In the genomic region with DNA sequence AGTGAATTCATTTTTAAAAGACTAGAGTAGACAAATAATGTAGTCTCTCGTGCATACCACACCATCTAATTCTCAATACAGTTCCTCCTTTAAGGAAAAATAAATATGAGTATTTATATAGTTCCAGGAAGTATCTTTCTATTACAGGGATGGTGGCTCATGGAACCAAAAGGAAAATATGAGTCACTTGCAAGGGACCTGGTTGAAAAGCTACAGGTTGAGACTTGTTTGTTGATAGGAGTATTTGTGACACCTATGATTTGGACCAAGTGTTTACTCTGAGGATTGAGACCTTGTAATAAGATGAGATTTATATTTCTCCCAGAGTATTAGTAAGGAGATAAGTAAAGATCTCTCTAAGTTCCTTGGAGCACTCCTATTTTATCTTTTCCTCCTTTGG, we compare ENCODE assay signal across 18 cellular contexts.
A peak's percentile ranks its signal among the peaks of the same experiment; 100 is the strongest.
DNase-seq lines count a peak whose midpoint lies in the region; ATAC-seq, FAIRE-seq and TF ChIP-seq lines count a peak whose summit lies in the region.
"Had no signal": no experiment of that assay in that cellular context is flagged by ENCODE, and none has a peak within 500 bp of the region (broad histone marks: within the 10 kb centered on the region; RNA-seq: fewer than 3 reads in every experiment).

No MANE protein-coding gene starts in this region.

- TF ChIP-seq CTCF in D721Med (IDR thresholded peaks at IDR 0.05; ENCODE audit: insufficient read depth, missing control alignments) (no peak), A673 (conservative IDR thresholded peaks at IDR 0.05; ENCODE audit: low read depth, low read length) (no peak)

- no peak overlapping the region for H3K4me3 ChIP-seq in A673 (ENCODE audit: low read depth, low read length, poor library complexity, severe bottlenecking)
- H3K4me3 ChIP-seq: HAP-1, SJSA1 had no signal

- DNase-seq in D721Med (ENCODE audit: insufficient read length, low spot score), result no peak
- DNase-seq in DMS53 treated with DMSO at 0.1 percent for 48 hours (lab: John Stamatoyannopoulos, UW; ENCODE audit: unreplicated experiment), result peak; percentile 75
- DNase-seq in NCI-H82 treated with DMSO at 0.1 percent for 48 hours (lab: John Stamatoyannopoulos, UW; ENCODE audit: unreplicated experiment), result peak; percentile 3
- DNase-seq in epithelial cell of prostate (ENCODE audit: low read depth, low spot score), result peak; percentile 27
- DNase-seq in activated CD4-positive, alpha-beta T cell treated with anti-CD3 and anti-CD28 coated beads for 1 hour, result no peak
- DNase-seq in A673 (ENCODE audit: low spot score), result no peak
- DNase-seq: ACHN; C1 segment of cervical spinal cord; CD8-positive, alpha-beta memory T cell; DMS79 treated with DMSO at 0.1 percent for 48 hours; Kasumi-1; NCI-H187; NCI-H2107; NCI-H446; T-helper 17 cell had no signal

- no peaks in the 10 kb centered on the region for H3K36me3 ChIP-seq in A673 (ENCODE audit: insufficient read depth, low read length, poor library complexity, severe bottlenecking)
- H3K36me3 ChIP-seq: HAP-1, SJSA1 had no signal

- no TSS peak for BruUV-seq in A673 (replicated peaks; lab: Mats Ljungman, UMichigan)

- CTCF ChIA-PET in A673 (lab: Charles Lee), result no interaction called here

- ATAC-seq in GM18517 (IDR thresholded peaks at IDR 0.05; ENCODE audit: unreplicated experiment), result no peak
- ATAC-seq: T-helper 17 cell had no signal

- peaks cover 8% of the 10 kb centered on the region for H3K27me3 ChIP-seq in A673 (replicated peaks; ENCODE audit: insufficient read depth, low read depth, low read length, poor library complexity)

- H3K4me1 ChIP-seq in A673 (ENCODE audit: insufficient read depth, low read length, poor library complexity, severe bottlenecking), result no peaks in the 10 kb centered on the region
- H3K4me1 ChIP-seq: HAP-1, SJSA1 had no signal

- H3K9me3 ChIP-seq in A673 (ENCODE audit: low read depth, low read length, poor library complexity, severe bottlenecking), result no peaks in the 10 kb centered on the region
- H3K9me3 ChIP-seq: HAP-1, SJSA1 had no signal

- peak; percentile 53 for FAIRE-seq in D721Med (lab: Jason Lieb, UNC)

- POLR2A ChIA-PET in A673 (lab: Charles Lee; ENCODE audit: low non-redundant PET), result no interaction called here

- H3K27ac ChIP-seq in epithelial cell of prostate (no peak overlapping the region), A673 (ENCODE audit: low read depth, low read length, poor library complexity, severe bottlenecking) (no peak overlapping the region)
- H3K27ac ChIP-seq: SJSA1 had no signal

- intact Hi-C loops in A673 (cut with micrococcal nuclease; ENCODE audit: unreplicated experiment), result no loop called here

Comparison
In these comparisons a context has a peak if more than half of its experiments do, and no peak if none do; other contexts are left out.
1. DNase-seq: peak in DMS53 treated with DMSO at 0.1 percent for 48 hours (single experiment), NCI-H82 treated with DMSO at 0.1 percent for 48 hours (single experiment) and epithelial cell of prostate (single experiment); none in D721Med (single experiment), activated CD4-positive, alpha-beta T cell treated with anti-CD3 and anti-CD28 coated beads for 1 hour (single experiment) and A673 (single experiment).